Comparison of ENCODE assay signal across 1 cellular context in the genomic region with DNA sequence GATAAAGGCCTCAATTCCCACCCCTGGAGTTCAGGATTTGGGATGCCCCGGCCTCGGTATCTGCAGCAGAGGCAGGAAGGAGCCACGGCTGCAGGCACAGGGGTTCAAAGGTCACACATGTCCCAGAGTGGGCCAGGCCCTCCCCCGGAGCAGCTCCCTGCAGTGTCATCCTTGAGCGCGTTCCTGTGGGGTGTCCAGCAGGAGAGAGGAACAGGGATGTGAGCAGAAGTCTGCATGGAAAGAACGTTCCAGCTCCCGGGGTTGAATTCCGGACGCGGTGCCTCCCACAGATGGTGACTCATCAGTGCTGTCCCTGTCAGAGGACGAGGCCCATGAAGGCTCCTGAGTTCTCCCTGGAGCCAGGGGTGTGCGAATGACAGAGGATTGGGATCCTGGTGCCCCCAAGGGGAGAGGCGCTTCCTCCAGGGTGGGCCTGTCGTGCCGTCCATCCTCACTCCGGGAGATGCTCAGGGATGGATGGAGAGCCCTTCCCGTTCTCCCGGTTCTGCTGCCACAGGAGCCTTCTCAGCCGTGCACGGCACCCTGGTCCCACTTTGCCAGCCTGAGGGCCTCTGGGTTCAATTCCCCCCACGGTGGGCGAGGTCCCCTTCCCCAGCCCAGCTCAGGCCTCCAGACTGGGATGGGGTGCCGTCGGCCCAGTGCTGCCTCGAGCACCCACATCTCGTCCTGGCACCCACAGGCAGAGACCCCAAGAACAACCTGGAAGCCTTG.
TF ChIP-seq lines count a peak whose summit lies in the region.

No MANE protein-coding gene starts in this region.

TF ChIP-seq in K562, 482 proteins besides CTCF, POLR2A, EP300 and RAD21 (continued from another document):
- TF ChIP-seq, protein P1, sequence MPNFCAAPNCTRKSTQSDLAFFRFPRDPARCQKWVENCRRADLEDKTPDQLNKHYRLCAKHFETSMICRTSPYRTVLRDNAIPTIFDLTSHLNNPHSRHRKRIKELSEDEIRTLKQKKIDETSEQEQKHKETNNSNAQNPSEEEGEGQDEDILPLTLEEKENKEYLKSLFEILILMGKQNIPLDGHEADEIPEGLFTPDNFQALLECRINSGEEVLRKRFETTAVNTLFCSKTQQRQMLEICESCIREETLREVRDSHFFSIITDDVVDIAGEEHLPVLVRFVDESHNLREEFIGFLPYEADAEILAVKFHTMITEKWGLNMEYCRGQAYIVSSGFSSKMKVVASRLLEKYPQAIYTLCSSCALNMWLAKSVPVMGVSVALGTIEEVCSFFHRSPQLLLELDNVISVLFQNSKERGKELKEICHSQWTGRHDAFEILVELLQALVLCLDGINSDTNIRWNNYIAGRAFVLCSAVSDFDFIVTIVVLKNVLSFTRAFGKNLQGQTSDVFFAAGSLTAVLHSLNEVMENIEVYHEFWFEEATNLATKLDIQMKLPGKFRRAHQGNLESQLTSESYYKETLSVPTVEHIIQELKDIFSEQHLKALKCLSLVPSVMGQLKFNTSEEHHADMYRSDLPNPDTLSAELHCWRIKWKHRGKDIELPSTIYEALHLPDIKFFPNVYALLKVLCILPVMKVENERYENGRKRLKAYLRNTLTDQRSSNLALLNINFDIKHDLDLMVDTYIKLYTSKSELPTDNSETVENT (CRISPR knock-in tag; IDR thresholded peaks at IDR 0.05), result no peak
- TF ChIP-seq ZNF408 (CRISPR knock-in tag; IDR thresholded peaks at IDR 0.05; ENCODE audit: low read depth), result no peak
